In the genomic region with DNA sequence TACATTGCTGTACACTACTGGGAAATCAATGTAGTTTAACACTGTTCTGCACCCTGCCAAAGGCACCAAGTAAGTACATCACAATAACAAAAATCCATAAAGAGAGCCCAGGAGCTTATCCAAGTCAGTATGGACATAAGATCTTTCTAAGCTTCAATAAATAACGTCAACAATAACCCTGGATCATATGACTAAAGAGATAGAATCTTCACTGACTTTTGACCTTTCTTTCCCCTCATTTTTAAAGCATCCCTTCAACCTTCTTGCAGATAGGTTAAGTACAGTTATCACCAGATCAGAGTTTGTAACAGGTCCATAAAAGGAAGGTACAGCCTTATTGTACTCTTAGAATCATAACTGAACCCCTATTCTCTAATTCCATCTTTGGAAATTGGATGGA, we compare ENCODE assay signal across 1 cellular context.
TF ChIP-seq lines count a peak whose summit lies in the region.

No MANE protein-coding gene starts in this region.

TF ChIP-seq in GM12878, 131 proteins besides CTCF, POLR2A, EP300 and RAD21:
- TF ChIP-seq SMC3 (IDR thresholded peaks at IDR 0.05; ENCODE audit: borderline replicate concordance, low read length) (no peak), ZNF207 (IDR thresholded peaks at IDR 0.05; ENCODE audit: borderline replicate concordance) (no peak), BACH1 (IDR thresholded peaks at IDR 0.05; ENCODE audit: borderline replicate concordance) (no peak), LARP7 (IDR thresholded peaks at IDR 0.05) (no peak)
